ENCODE assay signal across 7 cellular contexts in genomic region chr20:46206025-46206424, GRCh38.
DNase-seq lines count a peak whose midpoint lies in the region; ATAC-seq and TF ChIP-seq lines count a peak whose summit lies in the region.

No MANE protein-coding gene starts in this region.

- TF ChIP-seq CTCF in HFFc6 (IDR thresholded peaks at IDR 0.05), result no peak
- TF ChIP-seq CTCF in heart left ventricle (IDR thresholded peaks at IDR 0.05), result no peak
- no peak for TF ChIP-seq CTCF in endodermal cell (conservative IDR thresholded peaks at IDR 0.05)

- no peak overlapping the region for H3K27ac Mint-ChIP-seq in HFFc6
- no peak overlapping the region for H3K27ac Mint-ChIP-seq in endodermal cell

- H3K27ac ChIP-seq in heart left ventricle (peak overlapping the region in 1 of 12 donors; percentile 46), endodermal cell (ENCODE audit: low read depth, low read length) (no peak overlapping the region)

- intact Hi-C loops in heart left ventricle (cut with DNase I), result no loop called here

- H3K4me3 ChIP-seq in heart left ventricle, result no peak overlapping the region
- no peak overlapping the region for H3K4me3 ChIP-seq in endodermal cell (ENCODE audit: low read length)

- H3K36me3 ChIP-seq in heart left ventricle, result no peaks in the 10 kb centered on the region
- no peaks in the 10 kb centered on the region for H3K36me3 ChIP-seq in endodermal cell (ENCODE audit: control insufficient read depth, insufficient read depth, low read length)

- H3K9ac ChIP-seq in endodermal cell (ENCODE audit: extremely low read depth, low read length, poor library complexity, severe bottlenecking), result no peak overlapping the region

- H3K4me1 ChIP-seq in heart left ventricle (peaks cover 0 to 51% (median 4%) of the 10 kb centered on the region in 12 donors), endodermal cell (ENCODE audit: control insufficient read depth, insufficient read depth, low read length) (peaks cover 4% of the 10 kb centered on the region)

- WGBS in heart left ventricle, 4 donors, result 45 to 53% (median 47%) methylated on average over 5 of the region's 5 CpGs
- WGBS in endodermal cell (ENCODE audit: insufficient coverage in 1 of 2, insufficient read length in 1 of 2), 2 experiments, result 76 to 77% methylated on average over 3 to 5 of the region's 5 CpGs

- H3K27me3 Mint-ChIP-seq in HFFc6 (ENCODE audit: insufficient read depth) (peaks cover 66% of the 10 kb centered on the region), endodermal cell (ENCODE audit: insufficient read depth) (peaks cover 28% of the 10 kb centered on the region)

- H3K27me3 ChIP-seq in heart left ventricle (peaks cover 2 to 34% (median 11%) of the 10 kb centered on the region in 9 donors), endodermal cell (ENCODE audit: control insufficient read depth, insufficient read depth, low read length, poor library complexity, severe bottlenecking) (no peaks in the 10 kb centered on the region)

- H3K4me1 Mint-ChIP-seq in HFFc6 (ENCODE audit: low read depth) (peaks cover 19% of the 10 kb centered on the region), endodermal cell (peaks cover 20% of the 10 kb centered on the region)

- peak; percentile 21 to 71 (median 58) for ATAC-seq in heart left ventricle

- no peak overlapping the region for H3K4me3 Mint-ChIP-seq in HFFc6
- no peak overlapping the region for H3K4me3 Mint-ChIP-seq in endodermal cell

- no peaks in the 10 kb centered on the region for H3K9me3 ChIP-seq in heart left ventricle
- H3K9me3 ChIP-seq in endodermal cell (ENCODE audit: control insufficient read depth, low read length), result no peaks in the 10 kb centered on the region

- H3K36me3 Mint-ChIP-seq in HFFc6 (ENCODE audit: low read depth) (no peaks in the 10 kb centered on the region), endodermal cell (ENCODE audit: low read depth) (no peaks in the 10 kb centered on the region)

- H3K9me3 Mint-ChIP-seq in HFFc6, result no peaks in the 10 kb centered on the region
- H3K9me3 Mint-ChIP-seq in endodermal cell, result no peaks in the 10 kb centered on the region

- TF ChIP-seq POLR2A in heart left ventricle (IDR thresholded peaks at IDR 0.05) (no peak), erythroblast (IDR thresholded peaks at IDR 0.05; ENCODE audit: low read length) (no peak)

- DNase-seq in HFFc6, result peak; percentile 31
- peak; percentile 98 for DNase-seq in SKM-1 treated with dmso at 0.1 percent for 144 hours (lab: John Stamatoyannopoulos, UW; ENCODE audit: unreplicated experiment)
- DNase-seq in heart left ventricle, result peak; percentile 45 to 72 (median 46)
- DNase-seq in stromal cell of bone marrow (ENCODE audit: low read depth), result peak; percentile 61
- no peak for DNase-seq in erythroblast (lab: John Stamatoyannopoulos, UW)
- no peak for DNase-seq in endodermal cell
- no peak for DNase-seq in activated CD4-positive, alpha-beta T cell treated with anti-CD3 and anti-CD28 coated beads, Interleukin-2, amount 50 U/mL, for 4 hours

Comparison
In these comparisons a context has a peak if more than half of its experiments do, and no peak if none do; other contexts are left out.
1. DNase-seq: peak in HFFc6 (single experiment), SKM-1 treated with dmso at 0.1 percent for 144 hours (single experiment), heart left ventricle (5 of 5) and stromal cell of bone marrow (single experiment); none in erythroblast (0 of 2), endodermal cell (single experiment) and activated CD4-positive, alpha-beta T cell treated with anti-CD3 and anti-CD28 coated beads, Interleukin-2, amount 50 U/mL, for 4 hours (0 of 2).